In the genomic region with DNA sequence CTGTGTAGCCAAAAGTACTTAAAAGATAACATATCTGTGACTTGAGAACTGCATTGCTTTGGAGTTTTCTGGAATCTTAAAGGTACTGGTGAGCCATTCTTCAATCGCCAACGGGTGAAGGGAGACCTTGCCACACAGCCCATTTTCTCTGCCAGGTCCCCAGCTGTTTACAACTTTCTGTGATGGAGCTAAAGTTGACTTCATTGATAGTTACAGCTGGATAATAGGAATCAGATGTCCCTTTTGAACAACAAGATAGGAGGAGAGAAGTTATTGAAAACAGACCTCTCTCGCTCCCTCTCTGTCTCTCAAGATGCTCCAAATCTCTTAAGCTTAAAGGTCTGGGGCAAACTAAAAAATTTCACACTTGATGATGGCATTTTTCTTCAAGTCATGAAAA, we compare ENCODE assay signal across 1 cellular context.
TF ChIP-seq lines count a peak whose summit lies in the region.

No MANE protein-coding gene starts in this region.

TF ChIP-seq in SK-N-SH, 30 proteins besides CTCF, POLR2A, EP300 and RAD21:
- TF ChIP-seq CHD2 (IDR thresholded peaks at IDR 0.05; ENCODE audit: low read length, partially characterized antibody): peak; percentile 44
- no peak for TF ChIP-seq RFX5 (IDR thresholded peaks at IDR 0.05; ENCODE audit: low read length)
- TF ChIP-seq RXRA (IDR thresholded peaks at IDR 0.05; ENCODE audit: borderline replicate concordance, low read depth): no peak
- TF ChIP-seq, protein P1, sequence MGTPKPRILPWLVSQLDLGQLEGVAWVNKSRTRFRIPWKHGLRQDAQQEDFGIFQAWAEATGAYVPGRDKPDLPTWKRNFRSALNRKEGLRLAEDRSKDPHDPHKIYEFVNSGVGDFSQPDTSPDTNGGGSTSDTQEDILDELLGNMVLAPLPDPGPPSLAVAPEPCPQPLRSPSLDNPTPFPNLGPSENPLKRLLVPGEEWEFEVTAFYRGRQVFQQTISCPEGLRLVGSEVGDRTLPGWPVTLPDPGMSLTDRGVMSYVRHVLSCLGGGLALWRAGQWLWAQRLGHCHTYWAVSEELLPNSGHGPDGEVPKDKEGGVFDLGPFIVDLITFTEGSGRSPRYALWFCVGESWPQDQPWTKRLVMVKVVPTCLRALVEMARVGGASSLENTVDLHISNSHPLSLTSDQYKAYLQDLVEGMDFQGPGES (IDR thresholded peaks at IDR 0.05; ENCODE audit: low read depth, low read length): no peak
- no peak for TF ChIP-seq NRF1 (IDR thresholded peaks at IDR 0.05; ENCODE audit: low read depth, low read length)
- peak; percentile 72 for TF ChIP-seq TCF12 (IDR thresholded peaks at IDR 0.05)
- no peak for TF ChIP-seq TAF1 (IDR thresholded peaks at IDR 0.05; ENCODE audit: borderline replicate concordance, low read depth, low read length)
- peak; percentile 72 for TF ChIP-seq RCOR1 (IDR thresholded peaks at IDR 0.05; ENCODE audit: low read length)
- TF ChIP-seq POLR2AphosphoS5 (IDR thresholded peaks at IDR 0.05; ENCODE audit: low read depth, low read length): peak; percentile 23; the same call in 1 of the 2 replicates
